ENCODE assay signal across 21 cellular contexts in genomic region chr12:10384191-10384590, GRCh38. TPM values are rescaled to one million over a fixed set of nuclear protein-coding genes. Genes with fewer than 3 reads are reported as not detected.
DNase-seq lines count a peak whose midpoint lies in the region; ATAC-seq and TF ChIP-seq lines count a peak whose summit lies in the region.
"Had no signal": no experiment of that assay in that cellular context is flagged by ENCODE, and none has a peak within 500 bp of the region (broad histone marks: within the 10 kb centered on the region; RNA-seq: fewer than 3 reads in every experiment).

No MANE protein-coding gene starts in this region.

- H3K4me3 ChIP-seq in HEK293 (ENCODE audit: low read depth, low read length) (no peak overlapping the region), WERI-Rb-1 (ENCODE audit: low read depth, low read length) (no peak overlapping the region)
- H3K4me3 ChIP-seq in CD4-positive, alpha-beta memory T cell (ENCODE audit: low read length in 2 of 2): no peak overlapping the region
- H3K4me3 ChIP-seq: BLaER1 treated with 17β-estradiol and CSF1 and Interleukin-3, amounts not matched to agents 10 nM and 100 nM; GM23248 had no signal

- H3K4me1 ChIP-seq in HEK293 (ENCODE audit: control insufficient read depth, insufficient read depth, low read length): no peaks in the 10 kb centered on the region
- H3K4me1 ChIP-seq in CD4-positive, alpha-beta memory T cell (ENCODE audit: insufficient read depth, low read length): no peaks in the 10 kb centered on the region

- H3K9me3 Mint-ChIP-seq in activated T-cell treated with anti-CD3 and anti-CD28 coated beads, Interleukin-2, amount 50 U/mL, for 24 hours: peaks cover 1% of the 10 kb centered on the region
- H3K9me3 Mint-ChIP-seq in central memory CD8-positive, alpha-beta T cell: no peaks in the 10 kb centered on the region
- H3K9me3 Mint-ChIP-seq in natural killer cell: no peaks in the 10 kb centered on the region
- H3K9me3 Mint-ChIP-seq in CD4-positive, alpha-beta memory T cell: peaks cover 0 to 4% (median 0%) of the 10 kb centered on the region in 8 donors

- no peak for TF ChIP-seq CTCF in HEK293 (tag by site-specific recombination; IDR thresholded peaks at IDR 0.05)
- TF ChIP-seq CTCF in natural killer cell (IDR thresholded peaks at IDR 0.05): no peak
- TF ChIP-seq CTCF in WERI-Rb-1 (IDR thresholded peaks at IDR 0.05; ENCODE audit: low read depth, low read length): no peak

- peaks cover 50% of the 10 kb centered on the region for H3K36me3 Mint-ChIP-seq in activated T-cell treated with anti-CD3 and anti-CD28 coated beads, Interleukin-2, amount 50 U/mL, for 24 hours (ENCODE audit: low read depth)
- H3K36me3 Mint-ChIP-seq in central memory CD8-positive, alpha-beta T cell (ENCODE audit: insufficient read depth): peaks cover 77% of the 10 kb centered on the region
- H3K36me3 Mint-ChIP-seq in natural killer cell: peaks cover 56% of the 10 kb centered on the region
- H3K36me3 Mint-ChIP-seq in CD4-positive, alpha-beta memory T cell: no peaks in the 10 kb centered on the region

- H3K27ac ChIP-seq in HEK293 (ENCODE audit: extremely low read depth, low read depth, low read length) (no peak overlapping the region), WERI-Rb-1 (no peak overlapping the region)
- no peak overlapping the region for H3K27ac ChIP-seq in CD4-positive, alpha-beta memory T cell (ENCODE audit: low read depth, low read length)
- H3K27ac ChIP-seq: BLaER1 treated with 17β-estradiol and CSF1 and Interleukin-3, amounts not matched to agents 10 nM and 100 nM; GM23248 had no signal

- peak overlapping the region; percentile 66 for H3K4me3 Mint-ChIP-seq in activated T-cell treated with anti-CD3 and anti-CD28 coated beads, Interleukin-2, amount 50 U/mL, for 24 hours
- H3K4me3 Mint-ChIP-seq in central memory CD8-positive, alpha-beta T cell: peak overlapping the region; percentile 84
- H3K4me3 Mint-ChIP-seq in natural killer cell: peak overlapping the region; percentile 86
- no peak overlapping the region for H3K4me3 Mint-ChIP-seq in CD4-positive, alpha-beta memory T cell

- H3K9me3 ChIP-seq in HEK293 (ENCODE audit: control insufficient read depth, insufficient read depth, low read depth, low read length) (no peaks in the 10 kb centered on the region), WERI-Rb-1 (ENCODE audit: severe bottlenecking) (no peaks in the 10 kb centered on the region)
- H3K9me3 ChIP-seq in CD4-positive, alpha-beta memory T cell (ENCODE audit: control insufficient read depth in 1 of 2, low read length in 2 of 2): no peaks in the 10 kb centered on the region

- H3K27me3 ChIP-seq in WERI-Rb-1 (ENCODE audit: insufficient read depth, low read depth, severe bottlenecking): no peaks in the 10 kb centered on the region
- H3K27me3 ChIP-seq in CD4-positive, alpha-beta memory T cell (ENCODE audit: insufficient read depth, low read length): peaks cover 5% of the 10 kb centered on the region
- H3K27me3 ChIP-seq: BLaER1 treated with 17β-estradiol and CSF1 and Interleukin-3, amounts not matched to agents 10 nM and 100 nM had no signal

- peaks cover 11% of the 10 kb centered on the region for H3K27me3 Mint-ChIP-seq in activated T-cell treated with anti-CD3 and anti-CD28 coated beads, Interleukin-2, amount 50 U/mL, for 24 hours
- no peaks in the 10 kb centered on the region for H3K27me3 Mint-ChIP-seq in central memory CD8-positive, alpha-beta T cell
- H3K27me3 Mint-ChIP-seq in natural killer cell (ENCODE audit: low read depth in 2 of 2): no peaks in the 10 kb centered on the region
- H3K27me3 Mint-ChIP-seq in CD4-positive, alpha-beta memory T cell: peaks cover 9 to 16% of the 10 kb centered on the region in 2 donors

- no peak for DNase-seq in activated T-cell treated with anti-CD3 and anti-CD28 coated beads, Interleukin-2, amount 50 U/mL, for 24 hours
- no peak for DNase-seq in activated T-cell treated with anti-CD3 and anti-CD28 coated beads, Interleukin-2, amount 50 U/mL, for 1 hour
- DNase-seq in central memory CD8-positive, alpha-beta T cell (ENCODE audit: low spot score in 2 of 2): no peak
- no peak for DNase-seq in natural killer cell
- no peak for DNase-seq in dermis blood vessel endothelial cell
- DNase-seq in WERI-Rb-1: no peak
- DNase-seq in CD4-positive, alpha-beta memory T cell: no peak
- DNase-seq: 8988T; COR-L47; GF-D8; GM23248; NCI-H1436 treated with DMSO at 0.1 percent for 48 hours; NCI-H2029 treated with DMSO at 0.1 percent for 48 hours; NCI-H2171 treated with DMSO at 0.1 percent for 48 hours; NCI-H446 treated with DMSO at 0.1 percent for 48 hours; NK-92 treated with Interleukin-12 subunit alpha and Interleukin-12 subunit beta, amount 100 ng/mL, for 24 hours; OCI-M1; RPMI8226 had no signal

- CTCF ChIA-PET in HEK293 (lab: Yijun Ruan, JAX): interaction anchor here (0.6 kb wide), 1 partner anchor 672 kb away, joined by 3 read pairs; no protein-coding TSS in a partner anchor
- CTCF ChIA-PET in CD4-positive, alpha-beta memory T cell (lab: Charles Lee; ENCODE audit: partially characterized antibody): no interaction called here

- H3K36me3 ChIP-seq in HEK293 (ENCODE audit: control insufficient read depth in 2 of 2, insufficient read depth in 1 of 2, low read length in 2 of 2): peaks cover 4 to 12% of the 10 kb centered on the region in 2 experiments
- no peaks in the 10 kb centered on the region for H3K36me3 ChIP-seq in WERI-Rb-1
- no peaks in the 10 kb centered on the region for H3K36me3 ChIP-seq in CD4-positive, alpha-beta memory T cell (ENCODE audit: insufficient read depth, low read length)
- H3K36me3 ChIP-seq: BLaER1 treated with 17β-estradiol and CSF1 and Interleukin-3, amounts not matched to agents 10 nM and 100 nM had no signal

- intact Hi-C loops in natural killer cell (cut with micrococcal nuclease): loop anchor here (2.0 to 5.0 kb wide), 2 partner anchors 68 to 73 kb away; partner anchors contain the start of gene KLRC1
- intact Hi-C loops in CD4-positive, alpha-beta memory T cell (cut with micrococcal nuclease): no loop called here

- peaks cover 34% of the 10 kb centered on the region for H3K4me1 Mint-ChIP-seq in activated T-cell treated with anti-CD3 and anti-CD28 coated beads, Interleukin-2, amount 50 U/mL, for 24 hours (ENCODE audit: low read depth)
- H3K4me1 Mint-ChIP-seq in central memory CD8-positive, alpha-beta T cell: peaks cover 60% of the 10 kb centered on the region
- peaks cover 63 to 75% of the 10 kb centered on the region in 2 donors for H3K4me1 Mint-ChIP-seq in natural killer cell
- H3K4me1 Mint-ChIP-seq in CD4-positive, alpha-beta memory T cell: no peaks in the 10 kb centered on the region

- peak overlapping the region; percentile 85 for H3K27ac Mint-ChIP-seq in activated T-cell treated with anti-CD3 and anti-CD28 coated beads, Interleukin-2, amount 50 U/mL, for 24 hours
- peak overlapping the region; percentile 90 for H3K27ac Mint-ChIP-seq in central memory CD8-positive, alpha-beta T cell (ENCODE audit: low read depth)
- peak overlapping the region; percentile 89 to 91 for H3K27ac Mint-ChIP-seq in natural killer cell
- H3K27ac Mint-ChIP-seq in CD4-positive, alpha-beta memory T cell: no peak overlapping the region

- POLR2A ChIA-PET in HEK293 (lab: Yijun Ruan, JAX): interaction anchor here (1.6 kb wide), 1 partner anchor 11 kb away, joined by 3 read pairs; no protein-coding TSS in a partner anchor
- POLR2A ChIA-PET in CD4-positive, alpha-beta memory T cell (lab: Charles Lee; ENCODE audit: partially characterized antibody): no interaction called here

- no peak for ATAC-seq in central memory CD8-positive, alpha-beta T cell (replicated peaks; ENCODE audit: extremely low read depth, poor library complexity, severe bottlenecking)
- no peak for ATAC-seq in natural killer cell

TF ChIP-seq in HEK293, 187 proteins besides CTCF, POLR2A, EP300 and RAD21:
- TF ChIP-seq ZNF324 (tag by site-specific recombination; IDR thresholded peaks at IDR 0.05): no peak
- no peak for TF ChIP-seq SP7 (tag by site-specific recombination; IDR thresholded peaks at IDR 0.05)
- 0 out of 2 replicates have a peak, but pooled peaks have one; percentile 54 for TF ChIP-seq ZNF280D (tag by site-specific recombination; IDR thresholded peaks at IDR 0.05)
- TF ChIP-seq SETDB1 (IDR thresholded peaks at IDR 0.05; ENCODE audit: insufficient read length, low read length): peak; percentile 23
TF ChIP-seq in HEK293: peak in this region for 2.

RNA-seq across cellular contexts. Expression of gene KLRK1, which starts 5.7 kb away (rescaled TPM):
- 100 to 1,000 TPM; 398 to 543 (median 515) TPM for total RNA-seq in natural killer cell
- not detected in 2 replicates for total RNA-seq in dermis blood vessel endothelial cell
- total RNA-seq in CD4-positive, alpha-beta memory T cell: 1 to 10 TPM; 1.3 to 1.4 TPM
- 1 to 10 TPM; 1.4 to 1.9 TPM for polyA plus RNA-seq in CD4-positive, alpha-beta memory T cell
- total RNA-seq: Daoy, GM23248 had no signal
- polyA plus RNA-seq: GM23248 had no signal

RNA-seq across cellular contexts. Expression of gene KLRC4, which starts 25.4 kb away (rescaled TPM):
- total RNA-seq in natural killer cell: 10 to 100 TPM; 15.9 to 54.7 (median 51.4) TPM
- not detected in 2 replicates for total RNA-seq in dermis blood vessel endothelial cell
- not detected for total RNA-seq in CD4-positive, alpha-beta memory T cell
- not detected for polyA plus RNA-seq in CD4-positive, alpha-beta memory T cell
- total RNA-seq: Daoy, GM23248 had no signal
- polyA plus RNA-seq: GM23248 had no signal

RNA-seq across cellular contexts. Expression of gene KLRC3, which starts 36.2 kb away (rescaled TPM):
- total RNA-seq in natural killer cell (10 to 100 TPM; 10.7 to 69.1 (median 49.8) TPM), dermis blood vessel endothelial cell (not detected in 2 replicates)
- total RNA-seq in CD4-positive, alpha-beta memory T cell: not detected
- not detected for polyA plus RNA-seq in CD4-positive, alpha-beta memory T cell
- total RNA-seq: Daoy, GM23248 had no signal
- polyA plus RNA-seq: GM23248 had no signal

RNA-seq across cellular contexts. Expression of gene KLRC2, which starts 51.6 kb away (rescaled TPM):
- 10 to 100 TPM in 2 of 3 donors, 1 to 10 TPM in 1; 3.0 to 57.5 (median 11.4) TPM for total RNA-seq in natural killer cell
- total RNA-seq in dermis blood vessel endothelial cell: not detected in 2 replicates
- not detected for total RNA-seq in CD4-positive, alpha-beta memory T cell
- polyA plus RNA-seq in CD4-positive, alpha-beta memory T cell: not detected
- total RNA-seq: GM23248 had no signal
- polyA plus RNA-seq: GM23248 had no signal

Comparison
In these comparisons a context has a peak if more than half of its experiments do, and no peak if none do; other contexts are left out.
1. H3K27ac Mint-ChIP-seq: peak in activated T-cell treated with anti-CD3 and anti-CD28 coated beads, Interleukin-2, amount 50 U/mL, for 24 hours (single experiment), central memory CD8-positive, alpha-beta T cell (single experiment) and natural killer cell (2 of 2); none in CD4-positive, alpha-beta memory T cell (0 of 7).
2. H3K4me3 Mint-ChIP-seq: peak in activated T-cell treated with anti-CD3 and anti-CD28 coated beads, Interleukin-2, amount 50 U/mL, for 24 hours (single experiment), central memory CD8-positive, alpha-beta T cell (single experiment) and natural killer cell (single experiment); none in CD4-positive, alpha-beta memory T cell (0 of 8).
3. RNA of gene KLRK1, which starts 5.7 kb away (total RNA-seq): 398 to 543 TPM in natural killer cell; 1.3 to 1.4 TPM in CD4-positive, alpha-beta memory T cell and not detected in dermis blood vessel endothelial cell; every median in the first group is over 100 times any median in the second.
4. RNA of gene KLRC4, which starts 25.4 kb away (total RNA-seq): 15.9 to 54.7 TPM in natural killer cell; not detected in dermis blood vessel endothelial cell and not detected in CD4-positive, alpha-beta memory T cell; every median in the first group is over 10 times any median in the second.
5. RNA of gene KLRC3, which starts 36.2 kb away (total RNA-seq): 10.7 to 69.1 TPM in natural killer cell; not detected in dermis blood vessel endothelial cell and not detected in CD4-positive, alpha-beta memory T cell; every median in the first group is over 10 times any median in the second.